18 cellular contexts compared by ENCODE assay signal in the genomic region with DNA sequence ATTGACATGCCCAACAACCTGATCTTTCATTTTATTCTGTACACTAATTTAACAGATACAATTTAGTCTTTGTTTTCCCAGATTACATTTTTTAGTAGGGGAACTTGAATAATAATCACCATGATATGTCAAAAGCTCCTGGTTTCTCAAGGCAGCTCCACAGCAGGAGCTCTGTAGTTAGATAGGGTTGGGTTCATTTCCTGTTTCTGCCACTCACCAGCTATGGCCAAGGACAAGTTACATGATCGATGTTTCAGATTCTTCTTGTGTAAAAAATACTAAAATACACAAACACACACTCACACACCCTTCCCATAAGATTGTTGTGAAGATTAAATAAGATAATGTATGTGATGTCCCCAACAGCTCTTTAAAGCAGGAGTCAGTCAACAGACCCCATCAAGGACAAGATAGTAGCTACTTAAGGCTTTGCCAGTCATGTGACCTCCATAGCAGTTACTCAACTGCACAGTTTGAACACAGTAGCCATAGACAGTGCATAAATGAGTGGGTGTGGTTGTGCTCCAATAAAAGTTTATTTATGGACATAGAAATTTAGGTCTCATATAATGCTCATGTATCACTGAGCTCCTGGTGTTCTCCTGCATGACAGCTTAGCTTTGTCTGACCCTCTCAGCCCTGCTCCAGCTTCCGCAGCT. TPM values are rescaled to one million over a fixed set of nuclear protein-coding genes. Genes with fewer than 3 reads are reported as not detected.
DNase-seq lines count a peak whose midpoint lies in the region; ATAC-seq, FAIRE-seq and TF ChIP-seq lines count a peak whose summit lies in the region.
"Had no signal": no experiment of that assay in that cellular context is flagged by ENCODE, and none has a peak within 500 bp of the region (broad histone marks: within the 10 kb centered on the region; RNA-seq: fewer than 3 reads in every experiment).

No MANE protein-coding gene starts in this region.

- TF ChIP-seq POLR2A in upper lobe of left lung (IDR thresholded peaks at IDR 0.05), result no peak

- DNase-seq in MV-4-11 (lab: John Stamatoyannopoulos, UW), result peak; percentile 43
- peak in 1 of 2 donors; percentile 10 for DNase-seq in upper lobe of left lung
- DNase-seq in NOMO-1 treated with DMSO at 0.1 percent for 48 hours (lab: John Stamatoyannopoulos, UW; ENCODE audit: unreplicated experiment), result no peak
- no peak for DNase-seq in right atrium auricular region (ENCODE audit: low spot score)
- DNase-seq: Calu3; CD4-positive, alpha-beta T cell; DMS53; GOT3; NCI-H1105 treated with DMSO at 0.1 percent for 48 hours; NCI-H187 treated with DMSO at 0.1 percent for 48 hours; NCI-H510A; NCI-H774; SHP77 treated with DMSO at 0.1 percent for 48 hours; T-helper 17 cell had no signal

- no peak for TF ChIP-seq EP300 in upper lobe of left lung (IDR thresholded peaks at IDR 0.05)

- ATAC-seq in GM18868 (IDR thresholded peaks at IDR 0.05; ENCODE audit: unreplicated experiment), result peak; percentile 40
- ATAC-seq in upper lobe of left lung (ENCODE audit: low FRiP score in 2 of 2), result no peak
- no peak for ATAC-seq in esophagus mucosa
- ATAC-seq: T-helper 17 cell had no signal

- WGBS in upper lobe of left lung, 2 donors, result 66 to 72% methylated on average over 2 of the region's 2 CpGs

- H3K36me3 ChIP-seq in upper lobe of left lung (no peaks in the 10 kb centered on the region), right atrium auricular region (no peaks in the 10 kb centered on the region)

- H3K27me3 ChIP-seq in upper lobe of left lung (no peaks in the 10 kb centered on the region), right atrium auricular region (no peaks in the 10 kb centered on the region)

- FAIRE-seq in islet of Langerhans (lab: Jason Lieb, UNC), result peak; percentile 81
- FAIRE-seq: RCC 7860 had no signal

- no peaks in the 10 kb centered on the region for H3K9me3 ChIP-seq in upper lobe of left lung
- no peaks in the 10 kb centered on the region for H3K9me3 ChIP-seq in right atrium auricular region

- H3K4me3 ChIP-seq in upper lobe of left lung (no peak overlapping the region), right atrium auricular region (no peak overlapping the region)

- H3K4me1 ChIP-seq in upper lobe of left lung (peaks cover 0 to 14% (median 8%) of the 10 kb centered on the region in 4 donors), right atrium auricular region (peaks cover 0 to 51% of the 10 kb centered on the region in 2 donors)

- TF ChIP-seq CTCF in upper lobe of left lung (IDR thresholded peaks at IDR 0.05) (no peak), right atrium auricular region (IDR thresholded peaks at IDR 0.05) (no peak)

- H3K27ac ChIP-seq in upper lobe of left lung (peak overlapping the region in 3 of 4 donors; percentile 14 to 62 (median 19)), right atrium auricular region (peak overlapping the region in 1 of 2 donors; percentile 11)

RNA-seq across cellular contexts. Expression of gene GUCY1A1, which starts 18.4 kb away (rescaled TPM):
- total RNA-seq in upper lobe of left lung (10 to 100 TPM; 19.0 to 67.1 (median 44.2) TPM), esophagus mucosa (2.5 TPM), right atrium auricular region (10 to 100 TPM; 35.5 to 52.5 TPM)
- total RNA-seq: CD4-positive, alpha-beta T cell had no signal
